21 cellular contexts compared by ENCODE assay signal in genomic region chr14:92622311-92622710, GRCh38.
"Had no signal": no experiment of that assay in that cellular context is flagged by ENCODE, and none has a peak within 500 bp of the region (broad histone marks: within the 10 kb centered on the region; RNA-seq: fewer than 3 reads in every experiment).

No MANE protein-coding gene starts in this region.

- H3K27ac ChIP-seq: HL-60, PC-9, Peyer's patch had no signal

- H3K9me3 ChIP-seq: SK-N-SH had no signal

- H3K4me2 ChIP-seq: PC-9, SK-N-SH had no signal

- DNase-seq: Karpas-422, KG1, MM.1S, NCI-H1092 treated with DMSO at 0.1 percent for 48 hours, NCI-H1436, NCI-H187, NCI-H2029, NCI-H2081 treated with DMSO at 0.1 percent for 48 hours, NCI-H2171, NCI-H226, NCI-H446, NCI-H510A, NCI-H524 treated with DMSO at 0.1 percent for 48 hours, NCI-H69, NCI-H774, PC-9, Peyer's patch, SHP77, SK-N-SH, SW 1271 had no signal

- H2AFZ ChIP-seq: PC-9 had no signal

- H3K9ac ChIP-seq: SK-N-SH had no signal

- H3K9me2 ChIP-seq: SK-N-SH had no signal

- H3K27me3 ChIP-seq: Peyer's patch had no signal

- H3K4me3 ChIP-seq: PC-9, Peyer's patch had no signal
